12 cellular contexts compared by ENCODE assay signal in genomic region chr5:31194892-31195291, GRCh38. TPM values are rescaled to one million over a fixed set of nuclear protein-coding genes. Genes with fewer than 3 reads are reported as not detected.
DNase-seq lines count a peak whose midpoint lies in the region.
"Had no signal": no experiment of that assay in that cellular context is flagged by ENCODE, and none has a peak within 500 bp of the region (broad histone marks: within the 10 kb centered on the region; RNA-seq: fewer than 3 reads in every experiment).

No MANE protein-coding gene starts in this region.

- in situ Hi-C loops in GM23248 (cut with MboI), result no loop called here

- H3K9ac ChIP-seq in GM23248 (no peak overlapping the region), iPS-15b (ENCODE audit: low read depth, low read length) (no peak overlapping the region)

- H3K79me2 ChIP-seq in GM23248 (ENCODE audit: insufficient read depth), result no peaks in the 10 kb centered on the region

- H4K20me1 ChIP-seq in GM23248 (ENCODE audit: insufficient read depth), result no peaks in the 10 kb centered on the region

- no peaks in the 10 kb centered on the region for H3K36me3 ChIP-seq in GM23248 (ENCODE audit: low read depth)
- H3K36me3 ChIP-seq in iPS-15b (ENCODE audit: control insufficient read depth, insufficient read depth, low read length), result no peaks in the 10 kb centered on the region

- H3K4me1 ChIP-seq in GM23248 (ENCODE audit: insufficient read depth), result peaks cover 18% of the 10 kb centered on the region
- peaks cover 7% of the 10 kb centered on the region for H3K4me1 ChIP-seq in iPS-15b (ENCODE audit: control insufficient read depth, insufficient read depth, low read length)

- H3K4me2 ChIP-seq in GM23248 (ENCODE audit: unreplicated experiment), result peak overlapping the region; percentile 72

- H3K27me3 ChIP-seq in GM23248 (replicated peaks; ENCODE audit: insufficient read depth) (peaks cover 27% of the 10 kb centered on the region), iPS-15b (ENCODE audit: control insufficient read depth, insufficient read depth, low read length) (peaks cover 46% of the 10 kb centered on the region)

- no peaks in the 10 kb centered on the region for H3F3A ChIP-seq in GM23248 (ENCODE audit: insufficient read depth)

- 55 to 68% methylated on average over 4 of the region's 4 CpGs for WGBS in GM23248 (ENCODE audit: low coverage in 1 of 2, low lambda C conversion rate in 2 of 2, missing lambda C conversion rate in 2 of 2), 2 experiments

- H3K9me3 ChIP-seq in GM23248 (ENCODE audit: low read depth) (no peaks in the 10 kb centered on the region), iPS-15b (ENCODE audit: control insufficient read depth, insufficient read depth, low read length) (no peaks in the 10 kb centered on the region)

- H3K27ac ChIP-seq in GM23248, result no peak overlapping the region

- DNase-seq in GM23248 (peak; percentile 39), T1000 (lab: John Stamatoyannopoulos, UW) (peak; percentile 24), retina (peak; percentile 33), pons (ENCODE audit: low spot score) (no peak), NCI-H1105 (lab: John Stamatoyannopoulos, UW) (no peak), T-helper 9 cell (no peak)
- DNase-seq in effector CD4-positive, alpha-beta T cell, result no peak
- DNase-seq: dermis blood vessel endothelial cell; natural killer cell; NCI-H526 treated with DMSO at 0.1 percent for 48 hours; stimulated activated naive B cell treated with anti-CD40 and anti-IgM and Interleukin-4, amounts not matched to agents 10 μg/mL and 1 μg/mL and 100 μg/mL, for 72 hours had no signal

- peak overlapping the region; percentile 84 for H2AFZ ChIP-seq in GM23248

- H3K4me3 ChIP-seq in GM23248, result peak overlapping the region; percentile 70
- H3K4me3 ChIP-seq in iPS-15b (ENCODE audit: low read depth, low read length), result peak overlapping the region; percentile 66

- no peaks in the 10 kb centered on the region for H3K9me2 ChIP-seq in GM23248 (ENCODE audit: insufficient read depth)

RNA-seq across cellular contexts. Expression of gene CDH6, which starts 1.4 kb away (rescaled TPM):
- 3.3 and 7.2 TPM in 2 replicates for total RNA-seq in GM23248 (2014; rRNA removed; shearing (Covaris generic))
- 4.1 and 4.2 TPM in 2 replicates for polyA plus RNA-seq in GM23248 (2016; fragmentation: Nextera tagmentation; extraction: Ambion mirVana)
- total RNA-seq: natural killer cell had no signal

Comparison
In these comparisons a context has a peak if more than half of its experiments do, and no peak if none do; other contexts are left out.
1. DNase-seq: peak in GM23248 (single experiment), T1000 (single experiment) and retina (single experiment); none in pons (single experiment), NCI-H1105 (single experiment), T-helper 9 cell (single experiment) and effector CD4-positive, alpha-beta T cell (single experiment).